In the genomic region with DNA sequence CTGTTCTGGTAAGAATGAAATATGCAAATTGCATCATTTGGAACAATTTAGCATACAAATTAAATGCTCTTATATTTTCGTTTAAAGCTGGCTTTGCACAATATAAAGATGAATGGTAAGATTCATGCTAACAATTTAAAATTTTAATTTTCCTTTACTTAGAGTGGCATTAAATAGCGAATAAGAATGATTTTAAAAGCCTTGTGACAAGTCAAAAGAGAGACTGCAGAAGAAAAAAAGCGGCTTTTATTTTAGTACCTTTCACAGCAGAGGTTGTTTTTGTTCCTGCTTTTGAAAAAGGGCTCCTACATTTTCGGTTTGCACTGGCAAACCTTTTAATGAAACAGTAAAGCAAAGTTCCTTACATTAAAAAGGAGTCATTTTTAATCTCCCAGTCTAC, we compare ENCODE assay signal across 1 cellular context.
TF ChIP-seq lines count a peak whose summit lies in the region.

No MANE protein-coding gene starts in this region.

TF ChIP-seq in HepG2, 621 proteins besides CTCF, POLR2A, EP300 and RAD21 (continued from another document):
- no peak for TF ChIP-seq HNF1A (IDR thresholded peaks at IDR 0.05; ENCODE audit: low read depth)
- TF ChIP-seq HNF1A (CRISPR knock-in tag; IDR thresholded peaks at IDR 0.05; ENCODE audit: borderline replicate concordance), result no peak
- TF ChIP-seq ARNT (IDR thresholded peaks at IDR 0.05), result no peak
- TF ChIP-seq ZNF317 (CRISPR knock-in tag; IDR thresholded peaks at IDR 0.05), result no peak
- no peak for TF ChIP-seq REL (CRISPR knock-in tag; conservative IDR thresholded peaks at IDR 0.05)
- no peak for TF ChIP-seq ZNF530 (CRISPR knock-in tag; IDR thresholded peaks at IDR 0.05; ENCODE audit: low read depth)
- TF ChIP-seq FOXA1 (IDR thresholded peaks at IDR 0.05), result no peak
- TF ChIP-seq FOXA1 (CRISPR knock-in tag; IDR thresholded peaks at IDR 0.05), result no peak
- TF ChIP-seq ZNF33A (CRISPR knock-in tag; IDR thresholded peaks at IDR 0.05; ENCODE audit: borderline replicate concordance), result no peak
